In genomic region chr11:68880851-68881250, GRCh38 we compare ENCODE assay signal across 1 cellular context.
TF ChIP-seq lines count a peak whose summit lies in the region.

No MANE protein-coding gene starts in this region.

TF ChIP-seq in K562, 482 proteins besides CTCF, POLR2A, EP300 and RAD21:
- no peak for TF ChIP-seq ZBTB43 (CRISPR knock-in tag; IDR thresholded peaks at IDR 0.05)
- TF ChIP-seq ZNF12 (CRISPR knock-in tag; IDR thresholded peaks at IDR 0.05) = peak; percentile 91; the same call in 1 of the 2 replicates
